In the genomic region with DNA sequence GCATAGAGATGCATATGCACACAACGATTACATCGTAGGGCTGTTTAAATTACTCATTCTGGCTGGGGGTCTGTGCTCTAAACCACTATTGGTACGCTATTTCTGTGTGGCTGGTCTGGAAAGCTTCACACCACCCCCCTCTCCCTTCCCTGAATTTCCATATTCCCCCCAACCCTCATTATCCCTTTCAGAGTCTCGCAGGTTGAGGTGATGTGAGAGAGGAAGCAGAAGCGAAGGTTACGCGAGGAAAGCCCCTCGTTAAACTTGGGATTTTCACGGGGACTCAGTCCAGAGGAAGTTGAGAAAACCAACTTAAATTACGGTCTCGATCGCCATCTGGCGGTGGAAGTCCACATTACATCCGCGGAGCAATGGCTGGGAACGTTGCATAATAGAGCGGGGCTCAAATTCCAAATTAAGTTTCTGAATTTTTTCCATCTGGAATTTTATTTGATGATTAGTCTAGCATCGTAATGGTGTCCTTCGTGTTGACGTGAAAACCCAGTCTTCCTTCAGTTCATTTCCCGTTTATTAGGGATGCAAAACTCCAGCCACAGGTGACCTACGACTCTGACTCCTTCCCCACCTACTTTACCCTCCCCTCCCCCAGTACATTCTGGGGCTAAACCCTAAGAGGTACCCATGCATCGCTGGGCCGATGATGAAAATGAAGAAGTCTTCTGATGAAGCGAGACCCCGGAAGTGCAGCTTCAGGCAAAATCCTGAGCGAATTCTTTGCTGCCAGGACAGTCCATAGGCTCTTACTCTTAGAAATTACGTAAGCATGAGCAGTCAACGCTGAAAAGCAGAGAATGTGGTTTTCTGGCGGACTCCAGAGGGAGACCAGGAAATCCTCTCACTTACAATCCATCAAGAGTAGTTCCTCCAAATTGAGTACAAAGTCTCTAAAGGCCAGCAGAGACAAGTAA, we compare ENCODE assay signal across 8 cellular contexts. TPM values are rescaled to one million over a fixed set of nuclear protein-coding genes. Genes with fewer than 3 reads are reported as not detected.
DNase-seq lines count a peak whose midpoint lies in the region; ATAC-seq and TF ChIP-seq lines count a peak whose summit lies in the region.

No MANE protein-coding gene starts in this region.

- H3K4me3 ChIP-seq in NB4 (ENCODE audit: low read depth, low read length) (peak overlapping the region; percentile 9), breast epithelium (peak overlapping the region in 2 of 3 donors; percentile 33 to 56), spleen (peak overlapping the region in 4 of 8 donors; percentile 6 to 56 (median 11))

- H3K27me3 ChIP-seq in breast epithelium (peaks cover 0 to 7% of the 10 kb centered on the region in 2 donors), spleen (replicated peaks in 1 of 7) (peaks cover 0 to 3% (median 0%) of the 10 kb centered on the region in 7 donors)

- peaks cover 0 to 8% (median 4%) of the 10 kb centered on the region in 3 donors for H3K36me3 Mint-ChIP-seq in immature natural killer cell

- peak overlapping the region; percentile 45 to 74 (median 54) for H3K4me3 Mint-ChIP-seq in immature natural killer cell

- H3K27ac ChIP-seq in VCaP (no peak overlapping the region), breast epithelium (no peak overlapping the region), spleen (peak overlapping the region in 6 of 8 donors; percentile 26 to 60 (median 42))

- DNase-seq in NCI-H1092 treated with DMSO at 0.1 percent for 48 hours (lab: John Stamatoyannopoulos, UW) (peak; percentile 8), NCI-H1092 (lab: John Stamatoyannopoulos, UW) (no peak), NB4 (ENCODE audit: low read depth) (peak; percentile 78), breast epithelium (ENCODE audit: low spot score in 2 of 2) (peak; percentile 61 to 80), immature natural killer cell (peak; percentile 60 to 68 (median 65)), spleen (peak; percentile 89)

- peak overlapping the region in 2 of 6 donors; percentile 8 to 32 for H3K27ac Mint-ChIP-seq in immature natural killer cell

- TF ChIP-seq CTCF in NB4 (IDR thresholded peaks at IDR 0.05; ENCODE audit: low read depth, low read length) (peak; percentile 65), VCaP (conservative IDR thresholded peaks at IDR 0.05) (peak; percentile 80), breast epithelium (IDR thresholded peaks at IDR 0.05) (peak; percentile 91 to 97 (median 92)), spleen (IDR thresholded peaks at IDR 0.05 in 8 of 11, conservative IDR thresholded peaks at IDR 0.05 in 3 of 11) (peak; percentile 83 to 99 (median 96))

- WGBS in spleen, 5 donors, result 4 to 5% (median 4%) methylated on average over 30 of the region's 30 CpGs

- ATAC-seq in GM18511 (IDR thresholded peaks at IDR 0.05; ENCODE audit: unreplicated experiment), result no peak

- H3K27me3 Mint-ChIP-seq in immature natural killer cell (ENCODE audit: low read depth in 3 of 3), result peaks cover 2 to 26% (median 21%) of the 10 kb centered on the region in 3 donors

- intact Hi-C loops in breast epithelium (cut with DNase I; ENCODE audit: low total_unique reads), result loop anchor here (10.0 kb wide), 1 partner anchor 92 kb away; no protein-coding TSS in a partner anchor
- intact Hi-C loops in spleen (cut with DNase I; ENCODE audit: low total_unique reads), result no loop called here

- peaks cover 10 to 11% of the 10 kb centered on the region in 2 donors for H3K4me1 Mint-ChIP-seq in immature natural killer cell

- H3K36me3 ChIP-seq in breast epithelium (no peaks in the 10 kb centered on the region), spleen (no peaks in the 10 kb centered on the region)

- TF ChIP-seq POLR2A in NB4 (IDR thresholded peaks at IDR 0.05; ENCODE audit: extremely low read depth, insufficient read length) (no peak), breast epithelium (IDR thresholded peaks at IDR 0.05) (no peak), spleen (IDR thresholded peaks at IDR 0.05) (no peak)

- H3K9me3 Mint-ChIP-seq in immature natural killer cell, result peaks cover 0 to 7% (median 4%) of the 10 kb centered on the region in 6 donors

- no peaks in the 10 kb centered on the region for H3K4me1 ChIP-seq in breast epithelium
- peaks cover 0 to 44% (median 32%) of the 10 kb centered on the region in 6 donors for H3K4me1 ChIP-seq in spleen

- H3K9me3 ChIP-seq in breast epithelium (peaks cover 0 to 7% of the 10 kb centered on the region in 2 donors), spleen (peaks cover 0 to 20% (median 15%) of the 10 kb centered on the region in 8 donors)

RNA-seq across cellular contexts. Expression of a gene that starts 19.7 kb away (rescaled TPM):
- total RNA-seq in breast epithelium (1 to 10 TPM in 2 of 3 donors, not detected in 1; 1.5 to 2.0 TPM), spleen (10 to 100 TPM; 30.7 to 50.7 (median 43.9) TPM)
- polyA plus RNA-seq in immature natural killer cell (1 to 10 TPM in 2 of 3 donors, under 1 TPM in 1; 0.45 to 6.6 (median 4.8) TPM), spleen (100 to 1,000 TPM; 112 to 179 (median 141) TPM)

RNA-seq across cellular contexts. Expression of a gene that starts 33.8 kb away (rescaled TPM):
- total RNA-seq in breast epithelium (1 to 10 TPM; 1.3 to 1.6 (median 1.5) TPM), spleen (10 to 100 TPM in 3 of 7 donors, 1 to 10 TPM in 3, not detected in 1; 1.0 to 72.6 (median 12.6) TPM)
- polyA plus RNA-seq in immature natural killer cell (1 to 10 TPM; 1.9 to 3.8 (median 2.9) TPM), spleen (under 1 TPM in 2 of 3 donors, not detected in 1; 0.88 to 0.96 TPM)

RNA-seq across cellular contexts. Expression of a gene that starts 41.4 kb away (rescaled TPM):
- total RNA-seq in breast epithelium (10 to 100 TPM in 1 of 3 donors, 1 to 10 TPM in 2; 7.7 to 18.0 (median 9.5) TPM), spleen (100 to 1,000 TPM in 1 of 7 donors, 10 to 100 TPM in 6; 33.0 to 106 (median 77.9) TPM)
- polyA plus RNA-seq in immature natural killer cell (10 to 100 TPM; 16.9 to 67.6 (median 30.4) TPM), spleen (10 to 100 TPM; 26.4 to 40.9 (median 34.0) TPM)

RNA-seq across cellular contexts. Expression of a gene that starts 46.7 kb away (rescaled TPM):
- total RNA-seq in breast epithelium (10 to 100 TPM; 36.0 to 47.3 (median 44.9) TPM), spleen (100 to 1,000 TPM; 109 to 156 (median 147) TPM)
- polyA plus RNA-seq in immature natural killer cell (100 to 1,000 TPM; 495 to 696 (median 528) TPM), spleen (100 to 1,000 TPM; 248 to 288 (median 279) TPM)

RNA-seq across cellular contexts. Expression of a gene that starts 55.9 kb away (rescaled TPM):
- 1 to 10 TPM in 2 of 3 donors, under 1 TPM in 1; 0.48 to 2.0 (median 2.0) TPM for total RNA-seq in breast epithelium
- polyA plus RNA-seq in immature natural killer cell, result 1 to 10 TPM; 1.5 to 5.9 (median 2.5) TPM
- 10 to 100 TPM in 4 of 7 donors, 1 to 10 TPM in 2, under 1 TPM in 1; 0.46 to 84.9 (median 10.9) TPM for total RNA-seq in spleen
- under 1 TPM; 0.10 to 0.29 (median 0.24) TPM for polyA plus RNA-seq in spleen

Comparison
In these comparisons a context has a peak if more than half of its experiments do, and no peak if none do; other contexts are left out.
1. H3K27ac ChIP-seq: peak in spleen (6 of 8); none in VCaP (single experiment) and breast epithelium (0 of 2).
2. RNA of a gene that starts 19.7 kb away (total RNA-seq): 30.7 to 50.7 TPM in spleen; 1.5 to 2.0 TPM in breast epithelium; every median in the first group is over 10 times any median in the second.
3. Peak in every context shown above with its lines, with median percentiles within 50 percentile points of each other: CTCF ChIP-seq.